ENCODE assay signal across 1 cellular context in genomic region chr18:45871655-45872054, GRCh38.
TF ChIP-seq lines count a peak whose summit lies in the region.

No MANE protein-coding gene starts in this region.

TF ChIP-seq in HepG2, 621 proteins besides CTCF, POLR2A, EP300 and RAD21:
- TF ChIP-seq CEBPB (IDR thresholded peaks at IDR 0.05; ENCODE audit: borderline replicate concordance, low read depth, low read length) (peak; percentile 53; the same call in 1 of the 2 replicates), SOX5 (CRISPR knock-in tag; IDR thresholded peaks at IDR 0.05; ENCODE audit: borderline replicate concordance) (peak; percentile 11; the same call in 1 of the 2 replicates), SOX13 (IDR thresholded peaks at IDR 0.05) (no peak), SOX13 (CRISPR knock-in tag; conservative IDR thresholded peaks at IDR 0.05 in 1 of 2, IDR thresholded peaks at IDR 0.05 in 1 of 2) (peak in 1 of 2 experiments; percentile 8; a peak in 1 of 4 replicates), SRSF1 (optimal IDR thresholded peaks at IDR 0.05; ENCODE audit: low read depth, low read length) (no peak), MED1 (CRISPR knock-in tag; IDR thresholded peaks at IDR 0.05) (no peak)
